In genomic region chr18:21611401-21612124, GRCh38 we compare ENCODE assay signal across 8 cellular contexts. TPM values are rescaled to one million over a fixed set of nuclear protein-coding genes. Genes with fewer than 3 reads are reported as not detected.
DNase-seq lines count a peak whose midpoint lies in the region; ATAC-seq and TF ChIP-seq lines count a peak whose summit lies in the region.
"Not testable (repeated sequence)": the region's sequence is repeated elsewhere in the genome, so short reads cannot be mapped to it uniquely, and the experiment has no call there.

No MANE protein-coding gene starts in this region.

- peak overlapping the region; percentile 55 for H3K4me2 ChIP-seq in Loucy (ENCODE audit: low read depth, low read length, poor library complexity, severe bottlenecking)

- peak overlapping the region; percentile 96 for H3K27ac Mint-ChIP-seq in MCF 10A (ENCODE audit: low read depth, unreplicated experiment)
- peak overlapping the region; percentile 100 for H3K27ac Mint-ChIP-seq in stimulated activated effector memory CD8-positive, alpha-beta T cell treated with anti-CD3 and anti-CD28 coated beads, Interleukin-12 subunit alpha, Interleukin-12 subunit beta, amount 100 ng/mL, for 72 hours

- peaks cover 43% of the 10 kb centered on the region for H4K20me1 ChIP-seq in Loucy (ENCODE audit: insufficient read depth, low read length, poor library complexity, severe bottlenecking)

- not testable (repeated sequence) for H3K9me2 ChIP-seq in Loucy (replicated peaks; ENCODE audit: low read depth, low read length)

- H3K36me3 Mint-ChIP-seq in MCF 10A (ENCODE audit: insufficient read depth, unreplicated experiment), result peaks cover 32% of the 10 kb centered on the region
- peaks cover 58% of the 10 kb centered on the region for H3K36me3 Mint-ChIP-seq in stimulated activated effector memory CD8-positive, alpha-beta T cell treated with anti-CD3 and anti-CD28 coated beads, Interleukin-12 subunit alpha, Interleukin-12 subunit beta, amount 100 ng/mL, for 72 hours

- TF ChIP-seq CTCF in Loucy (conservative IDR thresholded peaks at IDR 0.05; ENCODE audit: low read length); WERI-Rb-1 (IDR thresholded peaks at IDR 0.05; ENCODE audit: low read depth, low read length); MCF 10A (IDR thresholded peaks at IDR 0.05; ENCODE audit: unreplicated experiment); gastroesophageal sphincter (IDR thresholded peaks at IDR 0.05): not testable (repeated sequence)

- not testable (repeated sequence) for H3F3A ChIP-seq in Loucy (ENCODE audit: low read depth)

- H2AFZ ChIP-seq in Loucy (ENCODE audit: low read length), result peak overlapping the region; percentile 91

- peak; percentile 13 for DNase-seq in AG20443 (ENCODE audit: low spot score)
- DNase-seq in WERI-Rb-1; MCF 10A (ENCODE audit: unreplicated experiment); stimulated activated effector memory CD8-positive, alpha-beta T cell treated with anti-CD3 and anti-CD28 coated beads, Interleukin-12 subunit alpha, Interleukin-12 subunit beta, amount 100 ng/mL, for 72 hours (ENCODE audit: low spot score in 2 of 2): not testable (repeated sequence)

- peak overlapping the region; percentile 96 for H3K9ac ChIP-seq in Loucy (ENCODE audit: low read depth, low read length, poor library complexity, severe bottlenecking)
- peak overlapping the region; percentile 50 for H3K9ac ChIP-seq in muscle layer of colon (ENCODE audit: low read length)

- peak overlapping the region; percentile 98 for H3K4me3 ChIP-seq in Loucy (ENCODE audit: low read length, poor library complexity, severe bottlenecking)
- H3K4me3 ChIP-seq in WERI-Rb-1 (ENCODE audit: low read depth, low read length), result not testable (repeated sequence)
- peak overlapping the region; percentile 77 to 82 for H3K4me3 ChIP-seq in gastroesophageal sphincter
- peak overlapping the region in 1 of 2 donors; percentile 93 for H3K4me3 ChIP-seq in muscle layer of colon (ENCODE audit: low read depth in 1 of 2, low read length in 2 of 2)

- H3K79me2 ChIP-seq in Loucy (ENCODE audit: insufficient read depth, low read length), result peaks cover 44% of the 10 kb centered on the region

- intact Hi-C loops in MCF 10A (cut with micrococcal nuclease), result loop anchor here (1.0 kb wide), 1 partner anchor 11 kb away; the partner anchor contains the start of gene ESCO1

- peak overlapping the region; percentile 90 for H3K4me3 Mint-ChIP-seq in MCF 10A (ENCODE audit: unreplicated experiment)
- peak overlapping the region; percentile 100 for H3K4me3 Mint-ChIP-seq in stimulated activated effector memory CD8-positive, alpha-beta T cell treated with anti-CD3 and anti-CD28 coated beads, Interleukin-12 subunit alpha, Interleukin-12 subunit beta, amount 100 ng/mL, for 72 hours

- peak; percentile 2 for ATAC-seq in GM21360 (IDR thresholded peaks at IDR 0.05; ENCODE audit: unreplicated experiment)
- not testable (repeated sequence) for ATAC-seq in gastroesophageal sphincter; stimulated activated effector memory CD8-positive, alpha-beta T cell treated with anti-CD3 and anti-CD28 coated beads, Interleukin-12 subunit alpha, Interleukin-12 subunit beta, amount 100 ng/mL, for 72 hours

- TF ChIP-seq EP300 in gastroesophageal sphincter (IDR thresholded peaks at IDR 0.05), result not testable (repeated sequence)

- H3K4me1 ChIP-seq in Loucy (ENCODE audit: insufficient read depth, low read length, poor library complexity, severe bottlenecking), result peaks cover 22% of the 10 kb centered on the region
- peaks cover 3 to 26% (median 5%) of the 10 kb centered on the region in 3 donors for H3K4me1 ChIP-seq in gastroesophageal sphincter
- not testable (repeated sequence) for H3K4me1 ChIP-seq in muscle layer of colon (ENCODE audit: insufficient read depth, low read length)

- not testable (repeated sequence) for H3K9me3 Mint-ChIP-seq in MCF 10A (ENCODE audit: unreplicated experiment); stimulated activated effector memory CD8-positive, alpha-beta T cell treated with anti-CD3 and anti-CD28 coated beads, Interleukin-12 subunit alpha, Interleukin-12 subunit beta, amount 100 ng/mL, for 72 hours

- not testable (repeated sequence) for H3K9me3 ChIP-seq in Loucy (ENCODE audit: insufficient read depth, low read depth, low read length); WERI-Rb-1 (ENCODE audit: severe bottlenecking); gastroesophageal sphincter; muscle layer of colon (ENCODE audit: low read length)

- not testable (repeated sequence) for H3K36me3 ChIP-seq in Loucy (ENCODE audit: insufficient read depth, low read length); gastroesophageal sphincter; muscle layer of colon (ENCODE audit: insufficient read depth, low read length)
- H3K36me3 ChIP-seq in WERI-Rb-1, result peaks cover 36% of the 10 kb centered on the region

- not testable (repeated sequence) for BruUV-seq in MCF 10A (replicated peaks; lab: Mats Ljungman, UMichigan)

- CTCF ChIA-PET in MCF 10A (lab: Yijun Ruan, JAX), result interaction anchor here (0.6 to 4.8 kb wide), 12 partner anchors 11 to 367 kb away, joined by 3 to 64 read pairs (median 4); partner anchors contain the start of gene ESCO1

- H3K27me3 Mint-ChIP-seq in MCF 10A (ENCODE audit: insufficient read depth, unreplicated experiment), result not testable (repeated sequence)

- not testable (repeated sequence) for H3K4me1 Mint-ChIP-seq in MCF 10A (ENCODE audit: insufficient read depth, unreplicated experiment)
- peaks cover 29% of the 10 kb centered on the region for H3K4me1 Mint-ChIP-seq in stimulated activated effector memory CD8-positive, alpha-beta T cell treated with anti-CD3 and anti-CD28 coated beads, Interleukin-12 subunit alpha, Interleukin-12 subunit beta, amount 100 ng/mL, for 72 hours

- not testable (repeated sequence) for TF ChIP-seq POLR2A in gastroesophageal sphincter (IDR thresholded peaks at IDR 0.05)

- not testable (repeated sequence) for H3K27me3 ChIP-seq in Loucy (ENCODE audit: insufficient read depth, low read length, poor library complexity, severe bottlenecking); WERI-Rb-1 (ENCODE audit: insufficient read depth, low read depth, severe bottlenecking); gastroesophageal sphincter; muscle layer of colon (ENCODE audit: control insufficient read depth in 1 of 2, insufficient read depth in 2 of 2, low read length in 2 of 2)

- POLR2A ChIA-PET in MCF 10A (lab: Yijun Ruan, JAX), result interaction anchor here (0.6 to 6.7 kb wide), 11 partner anchors 9 to 1968 kb away, joined by 3 to 129 read pairs (median 6); partner anchors contain the start of genes ABHD3, ESCO1 and MIB1

- H3K27ac ChIP-seq in WERI-Rb-1, result peak overlapping the region; percentile 93
- peak overlapping the region in 3 of 4 donors; percentile 79 to 87 (median 81) for H3K27ac ChIP-seq in gastroesophageal sphincter
- H3K27ac ChIP-seq in muscle layer of colon (ENCODE audit: low read depth, low read length), result peak overlapping the region; percentile 44

- 50 to 71% methylated on average over 3 to 24 of the region's 30 CpGs for WGBS in gastroesophageal sphincter (ENCODE audit: low coverage in 1 of 2), 2 donors

RNA-seq across cellular contexts. Expression of gene SNRPD1, which starts 0.6 kb away (rescaled TPM):
- total RNA-seq in MCF 10A (2022) (108 and 110 TPM in 2 replicates), gastroesophageal sphincter (1 to 10 TPM; 6.8 to 8.7 (median 7.3) TPM)

RNA-seq across cellular contexts. Expression of gene ESCO1, which starts 11.1 kb away (rescaled TPM):
- total RNA-seq in MCF 10A (2022), result 18.8 and 19.2 TPM in 2 replicates
- 10 to 100 TPM; 13.2 to 23.4 (median 19.1) TPM for total RNA-seq in gastroesophageal sphincter

Comparison
In these comparisons a context has a peak if more than half of its experiments do, and no peak if none do; other contexts are left out.
1. RNA of gene SNRPD1, which starts 0.6 kb away (total RNA-seq): 108 to 110 TPM in MCF 10A; 6.8 to 8.7 TPM in gastroesophageal sphincter; every median in the first group is over 10 times any median in the second.
2. Peak in every context shown above with its lines, with median percentiles within 50 percentile points of each other: H3K27ac ChIP-seq.